In the genomic region with DNA sequence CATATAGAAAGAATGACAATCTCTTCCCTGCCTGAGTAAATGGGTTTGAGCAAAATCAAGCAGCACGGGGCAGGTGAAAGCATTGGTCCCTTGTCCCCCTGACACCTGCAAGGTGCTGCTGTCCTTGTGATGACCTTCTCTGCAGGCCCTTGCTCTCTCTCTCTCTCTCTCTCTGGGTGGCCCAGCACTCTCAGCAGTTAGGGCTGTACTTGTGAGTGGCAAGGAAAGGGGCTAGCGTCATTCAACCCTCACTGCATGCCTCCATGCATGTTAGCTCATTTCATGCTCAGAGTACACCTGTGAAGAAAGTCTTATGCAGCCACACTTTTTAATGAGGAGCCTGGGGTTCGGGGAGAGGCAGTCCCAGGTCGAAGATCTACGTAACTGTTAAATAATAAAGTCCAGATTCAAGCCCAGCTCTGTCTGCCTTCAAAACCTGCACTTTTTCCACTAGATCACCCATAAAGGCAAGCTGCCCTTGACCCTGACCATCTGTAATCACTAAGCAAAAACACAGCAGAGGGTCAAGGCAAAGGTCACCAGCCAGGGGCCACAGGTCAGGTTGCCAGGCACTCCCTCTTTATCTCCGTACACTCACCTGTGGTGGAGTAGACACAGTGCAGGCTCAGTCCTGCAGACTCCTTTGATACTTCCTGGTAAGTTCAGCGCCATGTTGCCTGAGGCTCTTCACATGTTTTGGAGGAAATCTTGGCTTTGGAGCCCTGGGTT, we compare ENCODE assay signal across 1 cellular context.
TF ChIP-seq lines count a peak whose summit lies in the region.

No MANE protein-coding gene starts in this region.

TF ChIP-seq in HepG2, 621 proteins besides CTCF, POLR2A, EP300 and RAD21 (continued from another document and continues in another):
- TF ChIP-seq, protein P1, sequence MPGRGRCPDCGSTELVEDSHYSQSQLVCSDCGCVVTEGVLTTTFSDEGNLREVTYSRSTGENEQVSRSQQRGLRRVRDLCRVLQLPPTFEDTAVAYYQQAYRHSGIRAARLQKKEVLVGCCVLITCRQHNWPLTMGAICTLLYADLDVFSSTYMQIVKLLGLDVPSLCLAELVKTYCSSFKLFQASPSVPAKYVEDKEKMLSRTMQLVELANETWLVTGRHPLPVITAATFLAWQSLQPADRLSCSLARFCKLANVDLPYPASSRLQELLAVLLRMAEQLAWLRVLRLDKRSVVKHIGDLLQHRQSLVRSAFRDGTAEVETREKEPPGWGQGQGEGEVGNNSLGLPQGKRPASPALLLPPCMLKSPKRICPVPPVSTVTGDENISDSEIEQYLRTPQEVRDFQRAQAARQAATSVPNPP (CRISPR knock-in tag; IDR thresholded peaks at IDR 0.05): no peak
- peak; percentile 30; the same call in 1 of the 2 replicates for TF ChIP-seq SOX5 (CRISPR knock-in tag; IDR thresholded peaks at IDR 0.05; ENCODE audit: borderline replicate concordance)
- no peak for TF ChIP-seq ADNP (CRISPR knock-in tag; IDR thresholded peaks at IDR 0.05)
- TF ChIP-seq HNRNPH1 (optimal IDR thresholded peaks at IDR 0.05; ENCODE audit: low read depth, low read length): no peak
- TF ChIP-seq CENPT (CRISPR knock-in tag; IDR thresholded peaks at IDR 0.05; ENCODE audit: low read depth): no peak
- TF ChIP-seq ZNF878 (CRISPR knock-in tag; IDR thresholded peaks at IDR 0.05): 0 out of 2 replicates have a peak, but pooled peaks have one; percentile 29
- TF ChIP-seq, protein P2, sequence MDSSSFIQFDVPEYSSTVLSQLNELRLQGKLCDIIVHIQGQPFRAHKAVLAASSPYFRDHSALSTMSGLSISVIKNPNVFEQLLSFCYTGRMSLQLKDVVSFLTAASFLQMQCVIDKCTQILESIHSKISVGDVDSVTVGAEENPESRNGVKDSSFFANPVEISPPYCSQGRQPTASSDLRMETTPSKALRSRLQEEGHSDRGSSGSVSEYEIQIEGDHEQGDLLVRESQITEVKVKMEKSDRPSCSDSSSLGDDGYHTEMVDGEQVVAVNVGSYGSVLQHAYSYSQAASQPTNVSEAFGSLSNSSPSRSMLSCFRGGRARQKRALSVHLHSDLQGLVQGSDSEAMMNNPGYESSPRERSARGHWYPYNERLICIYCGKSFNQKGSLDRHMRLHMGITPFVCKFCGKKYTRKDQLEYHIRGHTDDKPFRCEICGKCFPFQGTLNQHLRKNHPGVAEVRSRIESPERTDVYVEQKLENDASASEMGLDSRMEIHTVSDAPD (CRISPR knock-in tag; IDR thresholded peaks at IDR 0.05): no peak
- TF ChIP-seq, protein P3, sequence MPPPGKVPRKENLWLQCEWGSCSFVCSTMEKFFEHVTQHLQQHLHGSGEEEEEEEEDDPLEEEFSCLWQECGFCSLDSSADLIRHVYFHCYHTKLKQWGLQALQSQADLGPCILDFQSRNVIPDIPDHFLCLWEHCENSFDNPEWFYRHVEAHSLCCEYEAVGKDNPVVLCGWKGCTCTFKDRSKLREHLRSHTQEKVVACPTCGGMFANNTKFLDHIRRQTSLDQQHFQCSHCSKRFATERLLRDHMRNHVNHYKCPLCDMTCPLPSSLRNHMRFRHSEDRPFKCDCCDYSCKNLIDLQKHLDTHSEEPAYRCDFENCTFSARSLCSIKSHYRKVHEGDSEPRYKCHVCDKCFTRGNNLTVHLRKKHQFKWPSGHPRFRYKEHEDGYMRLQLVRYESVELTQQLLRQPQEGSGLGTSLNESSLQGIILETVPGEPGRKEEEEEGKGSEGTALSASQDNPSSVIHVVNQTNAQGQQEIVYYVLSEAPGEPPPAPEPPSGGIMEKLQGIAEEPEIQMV (CRISPR knock-in tag; IDR thresholded peaks at IDR 0.05; ENCODE audit: low read depth): no peak
- TF ChIP-seq ESRRA (CRISPR knock-in tag; IDR thresholded peaks at IDR 0.05; ENCODE audit: low read depth): peak; percentile 90
- TF ChIP-seq ZNF260 (CRISPR knock-in tag; IDR thresholded peaks at IDR 0.05; ENCODE audit: borderline replicate concordance, low read depth): no peak
- TF ChIP-seq, protein P4, sequence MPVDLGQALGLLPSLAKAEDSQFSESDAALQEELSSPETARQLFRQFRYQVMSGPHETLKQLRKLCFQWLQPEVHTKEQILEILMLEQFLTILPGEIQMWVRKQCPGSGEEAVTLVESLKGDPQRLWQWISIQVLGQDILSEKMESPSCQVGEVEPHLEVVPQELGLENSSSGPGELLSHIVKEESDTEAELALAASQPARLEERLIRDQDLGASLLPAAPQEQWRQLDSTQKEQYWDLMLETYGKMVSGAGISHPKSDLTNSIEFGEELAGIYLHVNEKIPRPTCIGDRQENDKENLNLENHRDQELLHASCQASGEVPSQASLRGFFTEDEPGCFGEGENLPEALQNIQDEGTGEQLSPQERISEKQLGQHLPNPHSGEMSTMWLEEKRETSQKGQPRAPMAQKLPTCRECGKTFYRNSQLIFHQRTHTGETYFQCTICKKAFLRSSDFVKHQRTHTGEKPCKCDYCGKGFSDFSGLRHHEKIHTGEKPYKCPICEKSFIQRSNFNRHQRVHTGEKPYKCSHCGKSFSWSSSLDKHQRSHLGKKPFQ (CRISPR knock-in tag; IDR thresholded peaks at IDR 0.05; ENCODE audit: insufficient replicate concordance): no peak
- TF ChIP-seq FOXC1 (CRISPR knock-in tag; IDR thresholded peaks at IDR 0.05; ENCODE audit: borderline replicate concordance): no peak
- TF ChIP-seq ZSCAN22 (CRISPR knock-in tag; IDR thresholded peaks at IDR 0.05): no peak
- TF ChIP-seq HOXA3 (CRISPR knock-in tag; IDR thresholded peaks at IDR 0.05): peak; percentile 53; the same call in 1 of the 2 replicates
- TF ChIP-seq ZNF225 (CRISPR knock-in tag; IDR thresholded peaks at IDR 0.05): no peak
- no peak for TF ChIP-seq ZBTB38 (CRISPR knock-in tag; IDR thresholded peaks at IDR 0.05)
- no peak for TF ChIP-seq ZNF570 (CRISPR knock-in tag; IDR thresholded peaks at IDR 0.05; ENCODE audit: borderline replicate concordance)
- TF ChIP-seq, protein P5, sequence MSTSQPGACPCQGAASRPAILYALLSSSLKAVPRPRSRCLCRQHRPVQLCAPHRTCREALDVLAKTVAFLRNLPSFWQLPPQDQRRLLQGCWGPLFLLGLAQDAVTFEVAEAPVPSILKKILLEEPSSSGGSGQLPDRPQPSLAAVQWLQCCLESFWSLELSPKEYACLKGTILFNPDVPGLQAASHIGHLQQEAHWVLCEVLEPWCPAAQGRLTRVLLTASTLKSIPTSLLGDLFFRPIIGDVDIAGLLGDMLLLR (CRISPR knock-in tag; IDR thresholded peaks at IDR 0.05): no peak
- no peak for TF ChIP-seq KMT2A (CRISPR knock-in tag; IDR thresholded peaks at IDR 0.05)
- no peak for TF ChIP-seq SRSF4 (IDR thresholded peaks at IDR 0.05; ENCODE audit: low read depth, low read length, poor library complexity, severe bottlenecking)
- TF ChIP-seq IKZF1 (IDR thresholded peaks at IDR 0.05): no peak
- peak; percentile 68 for TF ChIP-seq GFI1 (CRISPR knock-in tag; IDR thresholded peaks at IDR 0.05; ENCODE audit: borderline replicate concordance)
- peak; percentile 50; the same call in 1 of the 2 replicates for TF ChIP-seq RCOR2 (CRISPR knock-in tag; IDR thresholded peaks at IDR 0.05)
- TF ChIP-seq, protein P6, sequence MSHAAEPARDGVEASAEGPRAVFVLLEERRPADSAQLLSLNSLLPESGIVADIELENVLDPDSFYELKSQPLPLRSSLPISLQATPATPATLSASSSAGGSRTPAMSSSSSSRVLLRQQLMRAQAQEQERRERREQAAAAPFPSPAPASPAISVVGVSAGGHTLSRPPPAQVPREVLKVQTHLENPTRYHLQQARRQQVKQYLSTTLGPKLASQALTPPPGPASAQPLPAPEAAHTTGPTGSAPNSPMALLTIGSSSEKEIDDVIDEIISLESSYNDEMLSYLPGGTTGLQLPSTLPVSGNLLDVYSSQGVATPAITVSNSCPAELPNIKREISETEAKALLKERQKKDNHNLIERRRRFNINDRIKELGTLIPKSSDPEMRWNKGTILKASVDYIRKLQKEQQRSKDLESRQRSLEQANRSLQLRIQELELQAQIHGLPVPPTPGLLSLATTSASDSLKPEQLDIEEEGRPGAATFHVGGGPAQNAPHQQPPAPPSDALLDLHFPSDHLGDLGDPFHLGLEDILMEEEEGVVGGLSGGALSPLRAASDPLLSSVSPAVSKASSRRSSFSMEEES (CRISPR knock-in tag; IDR thresholded peaks at IDR 0.05): no peak
- TF ChIP-seq PLRG1 (conservative IDR thresholded peaks at IDR 0.05): no peak
- TF ChIP-seq RNF2 (conservative IDR thresholded peaks at IDR 0.05; ENCODE audit: low read depth): no peak
- no peak for TF ChIP-seq SIX1 (CRISPR knock-in tag; IDR thresholded peaks at IDR 0.05; ENCODE audit: borderline replicate concordance)
- peak; percentile 64; the same call in 1 of the 2 replicates for TF ChIP-seq MTA1 (CRISPR knock-in tag; IDR thresholded peaks at IDR 0.05; ENCODE audit: borderline replicate concordance)
- peak; percentile 64 for TF ChIP-seq TBX2 (CRISPR knock-in tag; IDR thresholded peaks at IDR 0.05; ENCODE audit: borderline replicate concordance)
- no peak for TF ChIP-seq YEATS2 (CRISPR knock-in tag; IDR thresholded peaks at IDR 0.05; ENCODE audit: borderline replicate concordance)
- no peak for TF ChIP-seq KDM5B (CRISPR knock-in tag; IDR thresholded peaks at IDR 0.05; ENCODE audit: borderline replicate concordance)
- TF ChIP-seq NBN (conservative IDR thresholded peaks at IDR 0.05): no peak
- TF ChIP-seq, protein P7, sequence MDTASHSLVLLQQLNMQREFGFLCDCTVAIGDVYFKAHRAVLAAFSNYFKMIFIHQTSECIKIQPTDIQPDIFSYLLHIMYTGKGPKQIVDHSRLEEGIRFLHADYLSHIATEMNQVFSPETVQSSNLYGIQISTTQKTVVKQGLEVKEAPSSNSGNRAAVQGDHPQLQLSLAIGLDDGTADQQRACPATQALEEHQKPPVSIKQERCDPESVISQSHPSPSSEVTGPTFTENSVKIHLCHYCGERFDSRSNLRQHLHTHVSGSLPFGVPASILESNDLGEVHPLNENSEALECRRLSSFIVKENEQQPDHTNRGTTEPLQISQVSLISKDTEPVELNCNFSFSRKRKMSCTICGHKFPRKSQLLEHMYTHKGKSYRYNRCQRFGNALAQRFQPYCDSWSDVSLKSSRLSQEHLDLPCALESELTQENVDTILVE (CRISPR knock-in tag; IDR thresholded peaks at IDR 0.05): no peak
- no peak for TF ChIP-seq ZFP36L1 (CRISPR knock-in tag; IDR thresholded peaks at IDR 0.05)
- TF ChIP-seq SMARCC2 (IDR thresholded peaks at IDR 0.05): no peak
- TF ChIP-seq, protein P8, sequence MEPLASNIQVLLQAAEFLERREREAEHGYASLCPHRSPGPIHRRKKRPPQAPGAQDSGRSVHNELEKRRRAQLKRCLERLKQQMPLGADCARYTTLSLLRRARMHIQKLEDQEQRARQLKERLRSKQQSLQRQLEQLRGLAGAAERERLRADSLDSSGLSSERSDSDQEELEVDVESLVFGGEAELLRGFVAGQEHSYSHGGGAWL (CRISPR knock-in tag; IDR thresholded peaks at IDR 0.05): no peak
- TF ChIP-seq, protein P9, sequence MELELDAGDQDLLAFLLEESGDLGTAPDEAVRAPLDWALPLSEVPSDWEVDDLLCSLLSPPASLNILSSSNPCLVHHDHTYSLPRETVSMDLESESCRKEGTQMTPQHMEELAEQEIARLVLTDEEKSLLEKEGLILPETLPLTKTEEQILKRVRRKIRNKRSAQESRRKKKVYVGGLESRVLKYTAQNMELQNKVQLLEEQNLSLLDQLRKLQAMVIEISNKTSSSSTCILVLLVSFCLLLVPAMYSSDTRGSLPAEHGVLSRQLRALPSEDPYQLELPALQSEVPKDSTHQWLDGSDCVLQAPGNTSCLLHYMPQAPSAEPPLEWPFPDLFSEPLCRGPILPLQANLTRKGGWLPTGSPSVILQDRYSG (CRISPR knock-in tag; IDR thresholded peaks at IDR 0.05): no peak
- TF ChIP-seq, protein P10, sequence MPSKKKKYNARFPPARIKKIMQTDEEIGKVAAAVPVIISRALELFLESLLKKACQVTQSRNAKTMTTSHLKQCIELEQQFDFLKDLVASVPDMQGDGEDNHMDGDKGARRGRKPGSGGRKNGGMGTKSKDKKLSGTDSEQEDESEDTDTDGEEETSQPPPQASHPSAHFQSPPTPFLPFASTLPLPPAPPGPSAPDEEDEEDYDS (CRISPR knock-in tag; IDR thresholded peaks at IDR 0.05): no peak
- no peak for TF ChIP-seq NFATC3 (CRISPR knock-in tag; IDR thresholded peaks at IDR 0.05)
- TF ChIP-seq, protein P11, sequence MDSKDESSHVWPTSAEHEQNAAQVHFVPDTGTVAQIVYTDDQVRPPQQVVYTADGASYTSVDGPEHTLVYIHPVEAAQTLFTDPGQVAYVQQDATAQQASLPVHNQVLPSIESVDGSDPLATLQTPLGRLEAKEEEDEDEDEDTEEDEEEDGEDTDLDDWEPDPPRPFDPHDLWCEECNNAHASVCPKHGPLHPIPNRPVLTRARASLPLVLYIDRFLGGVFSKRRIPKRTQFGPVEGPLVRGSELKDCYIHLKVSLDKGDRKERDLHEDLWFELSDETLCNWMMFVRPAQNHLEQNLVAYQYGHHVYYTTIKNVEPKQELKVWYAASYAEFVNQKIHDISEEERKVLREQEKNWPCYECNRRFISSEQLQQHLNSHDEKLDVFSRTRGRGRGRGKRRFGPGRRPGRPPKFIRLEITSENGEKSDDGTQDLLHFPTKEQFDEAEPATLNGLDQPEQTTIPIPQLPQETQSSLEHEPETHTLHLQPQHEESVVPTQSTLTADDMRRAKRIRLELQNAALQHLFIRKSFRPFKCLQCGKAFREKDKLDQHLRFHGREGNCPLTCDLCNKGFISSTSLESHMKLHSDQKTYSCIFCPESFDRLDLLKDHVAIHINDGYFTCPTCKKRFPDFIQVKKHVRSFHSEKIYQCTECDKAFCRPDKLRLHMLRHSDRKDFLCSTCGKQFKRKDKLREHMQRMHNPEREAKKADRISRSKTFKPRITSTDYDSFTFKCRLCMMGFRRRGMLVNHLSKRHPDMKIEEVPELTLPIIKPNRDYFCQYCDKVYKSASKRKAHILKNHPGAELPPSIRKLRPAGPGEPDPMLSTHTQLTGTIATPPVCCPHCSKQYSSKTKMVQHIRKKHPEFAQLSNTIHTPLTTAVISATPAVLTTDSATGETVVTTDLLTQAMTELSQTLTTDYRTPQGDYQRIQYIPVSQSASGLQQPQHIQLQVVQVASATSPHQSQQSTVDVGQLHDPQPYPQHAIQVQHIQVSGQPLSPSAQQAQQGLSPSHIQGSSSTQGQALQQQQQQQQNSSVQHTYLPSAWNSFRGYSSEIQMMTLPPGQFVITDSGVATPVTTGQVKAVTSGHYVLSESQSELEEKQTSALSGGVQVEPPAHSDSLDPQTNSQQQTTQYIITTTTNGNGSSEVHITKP (CRISPR knock-in tag; IDR thresholded peaks at IDR 0.05; ENCODE audit: low read depth): no peak
- TF ChIP-seq, protein P12, sequence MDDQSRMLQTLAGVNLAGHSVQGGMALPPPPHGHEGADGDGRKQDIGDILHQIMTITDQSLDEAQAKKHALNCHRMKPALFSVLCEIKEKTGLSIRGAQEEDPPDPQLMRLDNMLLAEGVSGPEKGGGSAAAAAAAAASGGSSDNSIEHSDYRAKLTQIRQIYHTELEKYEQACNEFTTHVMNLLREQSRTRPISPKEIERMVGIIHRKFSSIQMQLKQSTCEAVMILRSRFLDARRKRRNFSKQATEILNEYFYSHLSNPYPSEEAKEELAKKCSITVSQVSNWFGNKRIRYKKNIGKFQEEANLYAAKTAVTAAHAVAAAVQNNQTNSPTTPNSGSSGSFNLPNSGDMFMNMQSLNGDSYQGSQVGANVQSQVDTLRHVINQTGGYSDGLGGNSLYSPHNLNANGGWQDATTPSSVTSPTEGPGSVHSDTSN (CRISPR knock-in tag; IDR thresholded peaks at IDR 0.05; ENCODE audit: borderline replicate concordance): no peak
- TF ChIP-seq POGZ (CRISPR knock-in tag; IDR thresholded peaks at IDR 0.05): peak; percentile 62
- TF ChIP-seq, protein P13, sequence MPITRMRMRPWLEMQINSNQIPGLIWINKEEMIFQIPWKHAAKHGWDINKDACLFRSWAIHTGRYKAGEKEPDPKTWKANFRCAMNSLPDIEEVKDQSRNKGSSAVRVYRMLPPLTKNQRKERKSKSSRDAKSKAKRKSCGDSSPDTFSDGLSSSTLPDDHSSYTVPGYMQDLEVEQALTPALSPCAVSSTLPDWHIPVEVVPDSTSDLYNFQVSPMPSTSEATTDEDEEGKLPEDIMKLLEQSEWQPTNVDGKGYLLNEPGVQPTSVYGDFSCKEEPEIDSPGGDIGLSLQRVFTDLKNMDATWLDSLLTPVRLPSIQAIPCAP (CRISPR knock-in tag; IDR thresholded peaks at IDR 0.05; ENCODE audit: low read depth): no peak
- no peak for TF ChIP-seq FOSL1 (CRISPR knock-in tag; IDR thresholded peaks at IDR 0.05; ENCODE audit: borderline replicate concordance)
- no peak for TF ChIP-seq ZNF136 (CRISPR knock-in tag; IDR thresholded peaks at IDR 0.05; ENCODE audit: low read depth)
